1 cellular context compared by ENCODE assay signal in genomic region chr16:88789593-88789992, GRCh38.
TF ChIP-seq lines count a peak whose summit lies in the region.

No MANE protein-coding gene starts in this region.

TF ChIP-seq in K562, 482 proteins besides CTCF, POLR2A, EP300 and RAD21:
- no peak for TF ChIP-seq CBX2 (IDR thresholded peaks at IDR 0.05; ENCODE audit: insufficient read depth, low read length, poor library complexity, severe bottlenecking)
- TF ChIP-seq ZNF121 (CRISPR knock-in tag; conservative IDR thresholded peaks at IDR 0.05), result peak; percentile 98
- no peak for TF ChIP-seq L3MBTL2 (IDR thresholded peaks at IDR 0.05)
- TF ChIP-seq, protein P1, sequence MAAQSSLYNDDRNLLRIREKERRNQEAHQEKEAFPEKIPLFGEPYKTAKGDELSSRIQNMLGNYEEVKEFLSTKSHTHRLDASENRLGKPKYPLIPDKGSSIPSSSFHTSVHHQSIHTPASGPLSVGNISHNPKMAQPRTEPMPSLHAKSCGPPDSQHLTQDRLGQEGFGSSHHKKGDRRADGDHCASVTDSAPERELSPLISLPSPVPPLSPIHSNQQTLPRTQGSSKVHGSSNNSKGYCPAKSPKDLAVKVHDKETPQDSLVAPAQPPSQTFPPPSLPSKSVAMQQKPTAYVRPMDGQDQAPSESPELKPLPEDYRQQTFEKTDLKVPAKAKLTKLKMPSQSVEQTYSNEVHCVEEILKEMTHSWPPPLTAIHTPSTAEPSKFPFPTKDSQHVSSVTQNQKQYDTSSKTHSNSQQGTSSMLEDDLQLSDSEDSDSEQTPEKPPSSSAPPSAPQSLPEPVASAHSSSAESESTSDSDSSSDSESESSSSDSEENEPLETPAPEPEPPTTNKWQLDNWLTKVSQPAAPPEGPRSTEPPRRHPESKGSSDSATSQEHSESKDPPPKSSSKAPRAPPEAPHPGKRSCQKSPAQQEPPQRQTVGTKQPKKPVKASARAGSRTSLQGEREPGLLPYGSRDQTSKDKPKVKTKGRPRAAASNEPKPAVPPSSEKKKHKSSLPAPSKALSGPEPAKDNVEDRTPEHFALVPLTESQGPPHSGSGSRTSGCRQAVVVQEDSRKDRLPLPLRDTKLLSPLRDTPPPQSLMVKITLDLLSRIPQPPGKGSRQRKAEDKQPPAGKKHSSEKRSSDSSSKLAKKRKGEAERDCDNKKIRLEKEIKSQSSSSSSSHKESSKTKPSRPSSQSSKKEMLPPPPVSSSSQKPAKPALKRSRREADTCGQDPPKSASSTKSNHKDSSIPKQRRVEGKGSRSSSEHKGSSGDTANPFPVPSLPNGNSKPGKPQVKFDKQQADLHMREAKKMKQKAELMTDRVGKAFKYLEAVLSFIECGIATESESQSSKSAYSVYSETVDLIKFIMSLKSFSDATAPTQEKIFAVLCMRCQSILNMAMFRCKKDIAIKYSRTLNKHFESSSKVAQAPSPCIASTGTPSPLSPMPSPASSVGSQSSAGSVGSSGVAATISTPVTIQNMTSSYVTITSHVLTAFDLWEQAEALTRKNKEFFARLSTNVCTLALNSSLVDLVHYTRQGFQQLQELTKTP (IDR thresholded peaks at IDR 0.05; ENCODE audit: low read depth in 1 of 2, partially characterized antibody in 2 of 2), result no peak
- TF ChIP-seq BMI1 (IDR thresholded peaks at IDR 0.05; ENCODE audit: low read length), result no peak
- no peak for TF ChIP-seq ZNF3 (CRISPR knock-in tag; IDR thresholded peaks at IDR 0.05)
- TF ChIP-seq IRF2 (CRISPR knock-in tag; IDR thresholded peaks at IDR 0.05), result no peak
- no peak for TF ChIP-seq GABPB2 (CRISPR knock-in tag; conservative IDR thresholded peaks at IDR 0.05)
- TF ChIP-seq SLC30A9 (CRISPR knock-in tag; IDR thresholded peaks at IDR 0.05), result no peak
- no peak for TF ChIP-seq KAT8 (IDR thresholded peaks at IDR 0.05; ENCODE audit: low read depth)
- TF ChIP-seq STAT6 (CRISPR knock-in tag; IDR thresholded peaks at IDR 0.05), result no peak
- TF ChIP-seq ZNF639 (CRISPR knock-in tag; conservative IDR thresholded peaks at IDR 0.05 in 1 of 2, IDR thresholded peaks at IDR 0.05 in 1 of 2), result no peak
- TF ChIP-seq KLF1 (tag; IDR thresholded peaks at IDR 0.05), result no peak
- no peak for TF ChIP-seq TAF1 (IDR thresholded peaks at IDR 0.05; ENCODE audit: control insufficient read depth, extremely low read depth, insufficient read depth, low read length, severe bottlenecking)
- peak; percentile 2 for TF ChIP-seq RBM25 (IDR thresholded peaks at IDR 0.05; ENCODE audit: low read depth, low read length, severe bottlenecking)
- no peak for TF ChIP-seq NBN (IDR thresholded peaks at IDR 0.05; ENCODE audit: low read depth)
